Comparison of ENCODE assay signal across 8 cellular contexts in the genomic region with DNA sequence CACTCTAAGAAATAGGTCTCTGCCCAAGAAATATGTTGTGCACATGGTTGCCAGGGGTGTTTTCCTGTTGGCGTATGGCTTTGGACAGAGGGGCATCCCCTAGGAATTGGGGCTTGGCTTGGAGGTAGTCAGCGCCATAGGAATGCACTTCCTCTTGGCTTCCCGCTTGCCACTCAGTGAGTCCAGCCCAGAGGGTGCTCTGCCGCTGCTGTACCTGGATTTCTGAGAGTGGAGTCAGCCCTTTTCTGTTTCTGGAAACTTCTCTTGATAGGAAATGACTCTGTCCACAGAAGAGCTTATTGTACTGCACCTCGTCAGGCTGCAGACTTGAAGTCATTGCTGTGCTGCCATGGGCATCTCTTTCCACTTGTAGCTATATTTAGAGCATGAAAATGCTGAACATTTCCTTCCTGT.
A peak's percentile ranks its signal among the peaks of the same experiment; 100 is the strongest.
DNase-seq lines count a peak whose midpoint lies in the region; ATAC-seq and TF ChIP-seq lines count a peak whose summit lies in the region.

No MANE protein-coding gene starts in this region.

- no peak overlapping the region for H3K4me3 ChIP-seq in OCI-LY7 (ENCODE audit: low read depth, low read length, poor library complexity, severe bottlenecking)

- peaks cover 47% of the 10 kb centered on the region; the same call in 1 of the 2 replicates for H3K79me2 ChIP-seq in OCI-LY7 (ENCODE audit: insufficient read depth, low read depth, low read length)

- no peak overlapping the region for H2AFZ ChIP-seq in OCI-LY7 (ENCODE audit: low read length)

- no peaks in the 10 kb centered on the region for H3K9me3 ChIP-seq in OCI-LY7 (ENCODE audit: low read length)

- peaks cover 25% of the 10 kb centered on the region for H4K20me1 ChIP-seq in OCI-LY7 (ENCODE audit: insufficient read depth, low read length)

- TF ChIP-seq CTCF in OCI-LY7 (conservative IDR thresholded peaks at IDR 0.05; ENCODE audit: low read length) = no peak
- TF ChIP-seq CTCF in endothelial cell (IDR thresholded peaks at IDR 0.05; ENCODE audit: unreplicated experiment) = no peak

- no TSS peak for BruUV-seq in OCI-LY7 (replicated peaks; lab: Mats Ljungman, UMichigan)

- H3K36me3 Mint-ChIP-seq in endothelial cell (ENCODE audit: low read depth, unreplicated experiment) (peaks cover 15% of the 10 kb centered on the region), naive B cell (peaks cover 0 to 4% of the 10 kb centered on the region in 2 donors)

- peaks cover 19% of the 10 kb centered on the region for H3K36me3 ChIP-seq in OCI-LY7 (ENCODE audit: insufficient read depth, low read length)

- H3K27me3 Mint-ChIP-seq in endothelial cell (ENCODE audit: unreplicated experiment) (peaks cover 10% of the 10 kb centered on the region), naive B cell (no peaks in the 10 kb centered on the region)

- no peak overlapping the region for H3K4me3 Mint-ChIP-seq in endothelial cell (ENCODE audit: unreplicated experiment)
- peak overlapping the region; percentile 59 to 85 (median 80) for H3K4me3 Mint-ChIP-seq in naive B cell

- H3K4me1 Mint-ChIP-seq in endothelial cell (ENCODE audit: unreplicated experiment) (peaks cover 52% of the 10 kb centered on the region), naive B cell (peaks cover 70 to 97% (median 89%) of the 10 kb centered on the region in 3 donors)

- H3K9me2 ChIP-seq in OCI-LY7 (ENCODE audit: insufficient read depth, low read length) = no peaks in the 10 kb centered on the region

- ATAC-seq in naive B cell (ENCODE audit: low read depth in 2 of 2) (peak; percentile 33 to 37), HG03045 (IDR thresholded peaks at IDR 0.05; ENCODE audit: unreplicated experiment) (no peak), HG03439 (IDR thresholded peaks at IDR 0.05; ENCODE audit: unreplicated experiment) (no peak), HG02571 (IDR thresholded peaks at IDR 0.05; ENCODE audit: unreplicated experiment) (no peak), GM21576 (IDR thresholded peaks at IDR 0.05; ENCODE audit: unreplicated experiment) (no peak)

- intact Hi-C loops in OCI-LY7 (cut with micrococcal nuclease; ENCODE audit: unreplicated experiment) = no loop called here

- no peaks in the 10 kb centered on the region for H3K9me3 Mint-ChIP-seq in endothelial cell (ENCODE audit: unreplicated experiment)
- no peaks in the 10 kb centered on the region for H3K9me3 Mint-ChIP-seq in naive B cell

- H3K27ac Mint-ChIP-seq in endothelial cell (ENCODE audit: unreplicated experiment) (peak overlapping the region; percentile 83), naive B cell (peak overlapping the region in 5 of 6 donors; percentile 43 to 92 (median 71))

- H3K4me2 ChIP-seq in OCI-LY7 (ENCODE audit: low read length) = 0 out of 2 replicates have a peak overlapping the region, but pooled peaks have one; percentile 9

- CTCF ChIA-PET in OCI-LY7 (lab: Charles Lee; ENCODE audit: unreplicated experiment) = no interaction called here

- POLR2A ChIA-PET in OCI-LY7 (lab: Charles Lee) = no interaction called here

- H3K4me1 ChIP-seq in OCI-LY7 (ENCODE audit: insufficient read depth, low read length, poor library complexity, severe bottlenecking) = peaks cover 10% of the 10 kb centered on the region

- no peak overlapping the region for H3K27ac ChIP-seq in OCI-LY7 (ENCODE audit: low read depth, low read length, poor library complexity, severe bottlenecking)

- DNase-seq in ELR (ENCODE audit: low read depth) (peak; percentile 92), OCI-LY7 (ENCODE audit: low spot score) (no peak), endothelial cell (ENCODE audit: low spot score) (peak; percentile 19), naive B cell (no peak)

Comparison
In these comparisons a context has a peak if more than half of its experiments do, and no peak if none do; other contexts are left out.
1. DNase-seq: peak in ELR (single experiment) and endothelial cell (single experiment); none in OCI-LY7 (single experiment) and naive B cell (single experiment).
2. ATAC-seq: peak in naive B cell (2 of 2); none in HG03045 (single experiment), HG03439 (single experiment), HG02571 (single experiment) and GM21576 (single experiment).